ENCODE assay signal across 15 cellular contexts in the genomic region with DNA sequence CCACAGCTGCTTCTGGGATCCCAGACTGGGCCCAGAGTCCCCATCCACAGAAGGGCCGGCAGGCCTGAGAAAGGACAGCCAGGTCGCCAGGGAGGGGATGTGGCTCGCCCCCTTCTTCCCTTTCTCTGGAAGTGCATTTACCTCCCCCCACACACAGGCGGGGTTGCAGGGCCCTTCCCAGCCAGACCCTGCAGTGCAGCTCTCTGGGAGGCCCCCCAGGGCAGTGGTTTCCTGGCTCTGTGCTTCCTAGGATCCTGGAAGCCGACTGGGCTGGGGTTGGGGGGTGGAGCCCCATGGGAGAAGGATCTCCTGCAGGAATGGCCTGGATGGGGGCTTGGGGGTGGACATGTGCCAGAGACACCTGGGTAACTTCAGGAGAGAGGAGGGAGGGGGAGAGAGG. TPM values are rescaled to one million over a fixed set of nuclear protein-coding genes. Genes with fewer than 3 reads are reported as not detected.
DNase-seq lines count a peak whose midpoint lies in the region; ATAC-seq and TF ChIP-seq lines count a peak whose summit lies in the region.
"Had no signal": no experiment of that assay in that cellular context is flagged by ENCODE, and none has a peak within 500 bp of the region (broad histone marks: within the 10 kb centered on the region; RNA-seq: fewer than 3 reads in every experiment).

No MANE protein-coding gene starts in this region.

- H4K8ac ChIP-seq in mesenchymal stem cell (ENCODE audit: low read length) = peak overlapping the region; percentile 96

- peak overlapping the region in 1 of 2 experiments; percentile 99 for H2BK12ac ChIP-seq in mesenchymal stem cell (ENCODE audit: low read length in 2 of 2)

- H3K36me3 ChIP-seq in esophagus muscularis mucosa = no peaks in the 10 kb centered on the region
- peaks cover 2 to 3% of the 10 kb centered on the region in 2 experiments for H3K36me3 ChIP-seq in mesenchymal stem cell (ENCODE audit: control insufficient read depth in 1 of 2, insufficient read depth in 2 of 2, low read depth in 1 of 2, low read length in 2 of 2)
- no peaks in the 10 kb centered on the region for H3K36me3 ChIP-seq in naive thymus-derived CD4-positive, alpha-beta T cell (ENCODE audit: control insufficient read depth in 2 of 3, insufficient read depth in 3 of 3, low read length in 3 of 3)

- TF ChIP-seq CTCF in esophagus muscularis mucosa (IDR thresholded peaks at IDR 0.05) (no peak), type B pancreatic cell (conservative IDR thresholded peaks at IDR 0.05) (no peak)

- peak overlapping the region; percentile 64 for H3K9ac ChIP-seq in mesenchymal stem cell (ENCODE audit: low read length)

- H3K27ac ChIP-seq in esophagus muscularis mucosa (replicated peaks in 1 of 4) (peak overlapping the region; percentile 96 to 99 (median 98)), mesenchymal stem cell (ENCODE audit: low read length, poor library complexity, severe bottlenecking) (no peak overlapping the region)
- H3K27ac ChIP-seq in naive thymus-derived CD4-positive, alpha-beta T cell (ENCODE audit: low read depth, low read length) = no peak overlapping the region
- H3K27ac ChIP-seq: 22Rv1 had no signal

- H2AK5ac ChIP-seq in mesenchymal stem cell (ENCODE audit: low read length, severe bottlenecking) = no peak overlapping the region

- no peaks in the 10 kb centered on the region for H3K36me3 Mint-ChIP-seq in type B pancreatic cell
- H3K36me3 Mint-ChIP-seq in naive thymus-derived CD4-positive, alpha-beta T cell = no peaks in the 10 kb centered on the region

- peak overlapping the region in 1 of 2 experiments; percentile 95 for H3K14ac ChIP-seq in mesenchymal stem cell (ENCODE audit: low read length in 2 of 2)

- peak; percentile 51 for DNase-seq in NCI-H2171 treated with DMSO at 0.1 percent for 48 hours (lab: John Stamatoyannopoulos, UW)
- DNase-seq in NCI-H2171 (lab: John Stamatoyannopoulos, UW) = no peak
- no peak for DNase-seq in esophagus muscularis mucosa (ENCODE audit: extremely low spot score)
- peak; percentile 57 for DNase-seq in mesenchymal stem cell
- peak; percentile 67 for DNase-seq in type B pancreatic cell (ENCODE audit: extremely low spot score, unreplicated experiment)
- DNase-seq in HEK293T (ENCODE audit: extremely low spot score) = no peak
- no peak for DNase-seq in naive thymus-derived CD4-positive, alpha-beta T cell
- no peak for DNase-seq in H4 (ENCODE audit: low spot score)
- DNase-seq: activated B cell treated with CpG ODN at 0.5 μM for 24 hours; activated T-cell treated with anti-CD3 and anti-CD28 coated beads, Interleukin-2, amount 50 U/mL, for 48 hours; hippocampal formation; Kasumi-1; NCI-H1930; SIG-M5 had no signal

- peaks cover 36% of the 10 kb centered on the region for H3K27me3 Mint-ChIP-seq in type B pancreatic cell
- peaks cover 0 to 49% (median 10%) of the 10 kb centered on the region in 5 donors for H3K27me3 Mint-ChIP-seq in naive thymus-derived CD4-positive, alpha-beta T cell

- no peak overlapping the region for H3K4me2 ChIP-seq in mesenchymal stem cell (ENCODE audit: low read length, poor library complexity, severe bottlenecking)

- no peak for ATAC-seq in naive thymus-derived CD4-positive, alpha-beta T cell

- no peak overlapping the region for H3K23ac ChIP-seq in mesenchymal stem cell (ENCODE audit: low read length in 2 of 2)

- no peak overlapping the region for H3K27ac Mint-ChIP-seq in type B pancreatic cell
- no peak overlapping the region for H3K27ac Mint-ChIP-seq in naive thymus-derived CD4-positive, alpha-beta T cell
- H3K27ac Mint-ChIP-seq: activated B cell treated with CpG ODN at 0.5 μM for 24 hours had no signal

- peak overlapping the region in 1 of 4 donors; percentile 31 for H3K4me3 ChIP-seq in esophagus muscularis mucosa
- H3K4me3 ChIP-seq in mesenchymal stem cell (ENCODE audit: insufficient read depth in 1 of 2, low read depth in 1 of 2, low read length in 2 of 2) = no peak overlapping the region
- H3K4me3 ChIP-seq in naive thymus-derived CD4-positive, alpha-beta T cell (ENCODE audit: low read length) = no peak overlapping the region

- POLR2A ChIA-PET in HEK293T (lab: Yijun Ruan, JAX) = no interaction called here
- POLR2A ChIA-PET in naive thymus-derived CD4-positive, alpha-beta T cell (lab: Charles Lee) = no interaction called here

- peak overlapping the region; percentile 3 to 95 for H3K18ac ChIP-seq in mesenchymal stem cell (ENCODE audit: low read depth in 1 of 2, low read length in 2 of 2)

- no peak for TF ChIP-seq EP300 in esophagus muscularis mucosa (IDR thresholded peaks at IDR 0.05)

- H4K91ac ChIP-seq in mesenchymal stem cell (ENCODE audit: low read length) = peak overlapping the region; percentile 77

- intact Hi-C loops in esophagus muscularis mucosa (cut with DNase I) = loop anchor here (10.0 kb wide), 1 partner anchor 347 kb away; a partner anchor contains a TSS
- intact Hi-C loops in naive thymus-derived CD4-positive, alpha-beta T cell (cut with micrococcal nuclease) = loop anchor here (10.0 kb wide), 3 partner anchors 117 to 333 kb away; a partner anchor contains a TSS

- H3K79me1 ChIP-seq in mesenchymal stem cell (replicated peaks; ENCODE audit: low read length, poor library complexity, severe bottlenecking) = no peaks in the 10 kb centered on the region

- no peak overlapping the region for H3K4me3 Mint-ChIP-seq in type B pancreatic cell
- no peak overlapping the region for H3K4me3 Mint-ChIP-seq in naive thymus-derived CD4-positive, alpha-beta T cell
- H3K4me3 Mint-ChIP-seq: activated B cell treated with CpG ODN at 0.5 μM for 24 hours had no signal

- H3K4ac ChIP-seq in mesenchymal stem cell (ENCODE audit: low read depth in 1 of 2, low read length in 2 of 2) = peak overlapping the region; percentile 28 to 98

- H3K9me3 ChIP-seq in esophagus muscularis mucosa (no peaks in the 10 kb centered on the region), mesenchymal stem cell (ENCODE audit: control insufficient read depth, low read length) (no peaks in the 10 kb centered on the region)
- H3K9me3 ChIP-seq in naive thymus-derived CD4-positive, alpha-beta T cell (ENCODE audit: control insufficient read depth in 2 of 3, low read length in 3 of 3) = no peaks in the 10 kb centered on the region

- peaks cover 53 to 86% (median 81%) of the 10 kb centered on the region in 4 donors for H3K4me1 ChIP-seq in esophagus muscularis mucosa
- peaks cover 41% of the 10 kb centered on the region for H3K4me1 ChIP-seq in mesenchymal stem cell (ENCODE audit: control insufficient read depth, insufficient read depth, low read depth, low read length)
- peaks cover 26 to 27% of the 10 kb centered on the region in 2 donors for H3K4me1 ChIP-seq in naive thymus-derived CD4-positive, alpha-beta T cell (ENCODE audit: control insufficient read depth in 2 of 2, insufficient read depth in 2 of 2, low read length in 2 of 2)

- H2BK15ac ChIP-seq in mesenchymal stem cell (ENCODE audit: low read depth, poor library complexity, severe bottlenecking) = no peak overlapping the region

- H3K9me3 Mint-ChIP-seq in type B pancreatic cell = no peaks in the 10 kb centered on the region
- H3K9me3 Mint-ChIP-seq in naive thymus-derived CD4-positive, alpha-beta T cell = no peaks in the 10 kb centered on the region
- H3K9me3 Mint-ChIP-seq: activated B cell treated with CpG ODN at 0.5 μM for 24 hours had no signal

- H2BK5ac ChIP-seq in mesenchymal stem cell (ENCODE audit: low read depth, low read length, poor library complexity, severe bottlenecking) = no peak overlapping the region

- H2BK120ac ChIP-seq in mesenchymal stem cell (ENCODE audit: low read depth, low read length) = peak overlapping the region; percentile 95

- peaks cover 20% of the 10 kb centered on the region for H3K4me1 Mint-ChIP-seq in type B pancreatic cell (ENCODE audit: unreplicated experiment)
- peaks cover 5 to 37% (median 18%) of the 10 kb centered on the region in 7 donors for H3K4me1 Mint-ChIP-seq in naive thymus-derived CD4-positive, alpha-beta T cell

- CTCF ChIA-PET in HEK293T (lab: Yijun Ruan, JAX) = no interaction called here
- CTCF ChIA-PET in naive thymus-derived CD4-positive, alpha-beta T cell (lab: Charles Lee) = no interaction called here

- H3K27me3 ChIP-seq in esophagus muscularis mucosa (no peaks in the 10 kb centered on the region), mesenchymal stem cell (ENCODE audit: control insufficient read depth in 1 of 2, insufficient read depth in 1 of 2, low read length in 2 of 2) (no peaks in the 10 kb centered on the region)
- peaks cover 0 to 14% of the 10 kb centered on the region in 2 donors for H3K27me3 ChIP-seq in naive thymus-derived CD4-positive, alpha-beta T cell (ENCODE audit: control insufficient read depth in 2 of 2, insufficient read depth in 2 of 2, low read length in 2 of 2)

- no peak overlapping the region for H2AFZ ChIP-seq in mesenchymal stem cell (ENCODE audit: low read depth, low read length)

- 23% methylated on average over 5 of the region's 5 CpGs for WGBS in esophagus muscularis mucosa
- WGBS in mesenchymal stem cell = 19% methylated on average over 5 of the region's 5 CpGs

- no peak for TF ChIP-seq POLR2A in esophagus muscularis mucosa (IDR thresholded peaks at IDR 0.05; ENCODE audit: low read depth)

TF ChIP-seq in HEK293T, 16 proteins besides CTCF, POLR2A, EP300 and RAD21 (continues in another document):
- TF ChIP-seq ZNF384 (IDR thresholded peaks at IDR 0.05) (no peak), SUZ12 (IDR thresholded peaks at IDR 0.05) (no peak), FOXM1 (IDR thresholded peaks at IDR 0.05; ENCODE audit: borderline replicate concordance) (no peak), FOXA1 (IDR thresholded peaks at IDR 0.05) (no peak), L3MBTL2 (conservative IDR thresholded peaks at IDR 0.05) (no peak), ELF4 (IDR thresholded peaks at IDR 0.05) (no peak), CTBP1 (IDR thresholded peaks at IDR 0.05; ENCODE audit: borderline replicate concordance) (no peak), NFRKB (IDR thresholded peaks at IDR 0.05) (no peak), ARNT (IDR thresholded peaks at IDR 0.05) (no peak)

RNA-seq across cellular contexts. Expression of a gene that starts 4.2 kb away (rescaled TPM):
- total RNA-seq in esophagus muscularis mucosa (1,000 to 10,000 TPM in 2 of 4 donors, 100 to 1,000 TPM in 2; 646 to 1,432 (median 1,078) TPM), type B pancreatic cell (ENCODE audit: low replicate concordance) (78.4 and 167 TPM in 2 replicates)
- 2,201 TPM for polyA plus RNA-seq in mesenchymal stem cell (2013, experiment 1 of 2)
- 2,173 TPM for polyA plus RNA-seq in mesenchymal stem cell (2013, experiment 2 of 2)
- total RNA-seq in naive thymus-derived CD4-positive, alpha-beta T cell = 10 to 100 TPM in 2 of 5 experiments, 1 to 10 TPM in 2, under 1 TPM in 1; 0.22 to 17.1 (median 9.5) TPM
- 1 to 10 TPM in 1 of 2 donors, under 1 TPM in 1; 0.92 to 2.4 TPM for polyA plus RNA-seq in naive thymus-derived CD4-positive, alpha-beta T cell
- total RNA-seq in H4 (2014; rRNA removed; shearing (Covaris generic)) = 29.6 and 34.1 TPM in 2 replicates

Comparison
In these comparisons a context has a peak if more than half of its experiments do, and no peak if none do; other contexts are left out.
1. DNase-seq: peak in NCI-H2171 treated with DMSO at 0.1 percent for 48 hours (single experiment), mesenchymal stem cell (single experiment) and type B pancreatic cell (single experiment); none in NCI-H2171 (single experiment), esophagus muscularis mucosa (single experiment), HEK293T (single experiment), naive thymus-derived CD4-positive, alpha-beta T cell (0 of 9) and H4 (single experiment).
2. H3K27ac ChIP-seq: peak in esophagus muscularis mucosa (4 of 4); none in mesenchymal stem cell (single experiment) and naive thymus-derived CD4-positive, alpha-beta T cell (single experiment).